In the genomic region with DNA sequence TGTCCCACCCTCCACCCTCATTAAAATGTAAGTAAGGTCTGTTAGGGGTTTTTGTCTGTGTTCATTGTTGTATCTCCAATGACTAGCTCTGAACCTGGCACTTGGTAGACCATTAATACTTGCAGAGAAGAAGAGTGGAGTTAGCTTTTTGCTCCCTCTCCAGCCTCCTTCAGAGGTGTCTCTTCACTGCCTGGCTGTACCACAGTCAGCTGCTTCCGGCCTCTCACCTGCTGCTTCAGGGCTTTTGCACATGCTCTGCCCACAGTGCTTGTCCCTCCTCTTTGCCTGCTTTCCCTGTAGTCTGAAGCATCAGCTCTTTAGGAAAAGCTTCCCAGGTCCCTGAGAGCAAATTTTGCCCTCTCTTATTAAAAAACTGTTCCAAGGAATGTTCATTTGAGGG, we compare ENCODE assay signal across 2 cellular contexts.
TF ChIP-seq lines count a peak whose summit lies in the region.

No MANE protein-coding gene starts in this region.

TF ChIP-seq in HEK293, 187 proteins besides CTCF, POLR2A, EP300 and RAD21:
- TF ChIP-seq, protein P1, sequence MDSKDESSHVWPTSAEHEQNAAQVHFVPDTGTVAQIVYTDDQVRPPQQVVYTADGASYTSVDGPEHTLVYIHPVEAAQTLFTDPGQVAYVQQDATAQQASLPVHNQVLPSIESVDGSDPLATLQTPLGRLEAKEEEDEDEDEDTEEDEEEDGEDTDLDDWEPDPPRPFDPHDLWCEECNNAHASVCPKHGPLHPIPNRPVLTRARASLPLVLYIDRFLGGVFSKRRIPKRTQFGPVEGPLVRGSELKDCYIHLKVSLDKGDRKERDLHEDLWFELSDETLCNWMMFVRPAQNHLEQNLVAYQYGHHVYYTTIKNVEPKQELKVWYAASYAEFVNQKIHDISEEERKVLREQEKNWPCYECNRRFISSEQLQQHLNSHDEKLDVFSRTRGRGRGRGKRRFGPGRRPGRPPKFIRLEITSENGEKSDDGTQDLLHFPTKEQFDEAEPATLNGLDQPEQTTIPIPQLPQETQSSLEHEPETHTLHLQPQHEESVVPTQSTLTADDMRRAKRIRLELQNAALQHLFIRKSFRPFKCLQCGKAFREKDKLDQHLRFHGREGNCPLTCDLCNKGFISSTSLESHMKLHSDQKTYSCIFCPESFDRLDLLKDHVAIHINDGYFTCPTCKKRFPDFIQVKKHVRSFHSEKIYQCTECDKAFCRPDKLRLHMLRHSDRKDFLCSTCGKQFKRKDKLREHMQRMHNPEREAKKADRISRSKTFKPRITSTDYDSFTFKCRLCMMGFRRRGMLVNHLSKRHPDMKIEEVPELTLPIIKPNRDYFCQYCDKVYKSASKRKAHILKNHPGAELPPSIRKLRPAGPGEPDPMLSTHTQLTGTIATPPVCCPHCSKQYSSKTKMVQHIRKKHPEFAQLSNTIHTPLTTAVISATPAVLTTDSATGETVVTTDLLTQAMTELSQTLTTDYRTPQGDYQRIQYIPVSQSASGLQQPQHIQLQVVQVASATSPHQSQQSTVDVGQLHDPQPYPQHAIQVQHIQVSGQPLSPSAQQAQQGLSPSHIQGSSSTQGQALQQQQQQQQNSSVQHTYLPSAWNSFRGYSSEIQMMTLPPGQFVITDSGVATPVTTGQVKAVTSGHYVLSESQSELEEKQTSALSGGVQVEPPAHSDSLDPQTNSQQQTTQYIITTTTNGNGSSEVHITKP (tag by site-specific recombination; IDR thresholded peaks at IDR 0.05) = no peak
- TF ChIP-seq EGR2 (tag by site-specific recombination; IDR thresholded peaks at IDR 0.05; ENCODE audit: low read depth) (no peak), ZNF350 (tag by site-specific recombination; IDR thresholded peaks at IDR 0.05) (no peak), ZNF623 (tag by site-specific recombination; IDR thresholded peaks at IDR 0.05) (0 out of 2 replicates have a peak, but pooled peaks have one; percentile 37)
- TF ChIP-seq, protein P2, sequence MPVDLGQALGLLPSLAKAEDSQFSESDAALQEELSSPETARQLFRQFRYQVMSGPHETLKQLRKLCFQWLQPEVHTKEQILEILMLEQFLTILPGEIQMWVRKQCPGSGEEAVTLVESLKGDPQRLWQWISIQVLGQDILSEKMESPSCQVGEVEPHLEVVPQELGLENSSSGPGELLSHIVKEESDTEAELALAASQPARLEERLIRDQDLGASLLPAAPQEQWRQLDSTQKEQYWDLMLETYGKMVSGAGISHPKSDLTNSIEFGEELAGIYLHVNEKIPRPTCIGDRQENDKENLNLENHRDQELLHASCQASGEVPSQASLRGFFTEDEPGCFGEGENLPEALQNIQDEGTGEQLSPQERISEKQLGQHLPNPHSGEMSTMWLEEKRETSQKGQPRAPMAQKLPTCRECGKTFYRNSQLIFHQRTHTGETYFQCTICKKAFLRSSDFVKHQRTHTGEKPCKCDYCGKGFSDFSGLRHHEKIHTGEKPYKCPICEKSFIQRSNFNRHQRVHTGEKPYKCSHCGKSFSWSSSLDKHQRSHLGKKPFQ (tag by site-specific recombination; IDR thresholded peaks at IDR 0.05) = no peak
- TF ChIP-seq, protein P3, sequence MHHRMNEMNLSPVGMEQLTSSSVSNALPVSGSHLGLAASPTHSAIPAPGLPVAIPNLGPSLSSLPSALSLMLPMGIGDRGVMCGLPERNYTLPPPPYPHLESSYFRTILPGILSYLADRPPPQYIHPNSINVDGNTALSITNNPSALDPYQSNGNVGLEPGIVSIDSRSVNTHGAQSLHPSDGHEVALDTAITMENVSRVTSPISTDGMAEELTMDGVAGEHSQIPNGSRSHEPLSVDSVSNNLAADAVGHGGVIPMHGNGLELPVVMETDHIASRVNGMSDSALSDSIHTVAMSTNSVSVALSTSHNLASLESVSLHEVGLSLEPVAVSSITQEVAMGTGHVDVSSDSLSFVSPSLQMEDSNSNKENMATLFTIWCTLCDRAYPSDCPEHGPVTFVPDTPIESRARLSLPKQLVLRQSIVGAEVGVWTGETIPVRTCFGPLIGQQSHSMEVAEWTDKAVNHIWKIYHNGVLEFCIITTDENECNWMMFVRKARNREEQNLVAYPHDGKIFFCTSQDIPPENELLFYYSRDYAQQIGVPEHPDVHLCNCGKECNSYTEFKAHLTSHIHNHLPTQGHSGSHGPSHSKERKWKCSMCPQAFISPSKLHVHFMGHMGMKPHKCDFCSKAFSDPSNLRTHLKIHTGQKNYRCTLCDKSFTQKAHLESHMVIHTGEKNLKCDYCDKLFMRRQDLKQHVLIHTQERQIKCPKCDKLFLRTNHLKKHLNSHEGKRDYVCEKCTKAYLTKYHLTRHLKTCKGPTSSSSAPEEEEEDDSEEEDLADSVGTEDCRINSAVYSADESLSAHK (tag by site-specific recombination; IDR thresholded peaks at IDR 0.05) = no peak
TF ChIP-seq in HEK293: peak in this region for 1.

TF ChIP-seq in GM12878, 131 proteins besides CTCF, POLR2A, EP300 and RAD21 (continued from another document):
- TF ChIP-seq, protein P4, sequence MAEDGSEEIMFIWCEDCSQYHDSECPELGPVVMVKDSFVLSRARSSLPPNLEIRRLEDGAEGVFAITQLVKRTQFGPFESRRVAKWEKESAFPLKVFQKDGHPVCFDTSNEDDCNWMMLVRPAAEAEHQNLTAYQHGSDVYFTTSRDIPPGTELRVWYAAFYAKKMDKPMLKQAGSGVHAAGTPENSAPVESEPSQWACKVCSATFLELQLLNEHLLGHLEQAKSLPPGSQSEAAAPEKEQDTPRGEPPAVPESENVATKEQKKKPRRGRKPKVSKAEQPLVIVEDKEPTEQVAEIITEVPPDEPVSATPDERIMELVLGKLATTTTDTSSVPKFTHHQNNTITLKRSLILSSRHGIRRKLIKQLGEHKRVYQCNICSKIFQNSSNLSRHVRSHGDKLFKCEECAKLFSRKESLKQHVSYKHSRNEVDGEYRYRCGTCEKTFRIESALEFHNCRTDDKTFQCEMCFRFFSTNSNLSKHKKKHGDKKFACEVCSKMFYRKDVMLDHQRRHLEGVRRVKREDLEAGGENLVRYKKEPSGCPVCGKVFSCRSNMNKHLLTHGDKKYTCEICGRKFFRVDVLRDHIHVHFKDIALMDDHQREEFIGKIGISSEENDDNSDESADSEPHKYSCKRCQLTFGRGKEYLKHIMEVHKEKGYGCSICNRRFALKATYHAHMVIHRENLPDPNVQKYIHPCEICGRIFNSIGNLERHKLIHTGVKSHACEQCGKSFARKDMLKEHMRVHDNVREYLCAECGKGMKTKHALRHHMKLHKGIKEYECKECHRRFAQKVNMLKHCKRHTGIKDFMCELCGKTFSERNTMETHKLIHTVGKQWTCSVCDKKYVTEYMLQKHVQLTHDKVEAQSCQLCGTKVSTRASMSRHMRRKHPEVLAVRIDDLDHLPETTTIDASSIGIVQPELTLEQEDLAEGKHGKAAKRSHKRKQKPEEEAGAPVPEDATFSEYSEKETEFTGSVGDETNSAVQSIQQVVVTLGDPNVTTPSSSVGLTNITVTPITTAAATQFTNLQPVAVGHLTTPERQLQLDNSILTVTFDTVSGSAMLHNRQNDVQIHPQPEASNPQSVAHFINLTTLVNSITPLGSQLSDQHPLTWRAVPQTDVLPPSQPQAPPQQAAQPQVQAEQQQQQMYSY (CRISPR knock-in tag; IDR thresholded peaks at IDR 0.05) = no peak
- TF ChIP-seq MEF2A (IDR thresholded peaks at IDR 0.05; ENCODE audit: insufficient read depth, low read depth, low read length) = no peak
- TF ChIP-seq NR2C1 (IDR thresholded peaks at IDR 0.05) = no peak
- no peak for TF ChIP-seq SREBF2 (IDR thresholded peaks at IDR 0.05; ENCODE audit: low read length)
- no peak for TF ChIP-seq HSF1 (IDR thresholded peaks at IDR 0.05; ENCODE audit: low read depth, low read length)
- TF ChIP-seq POLR2AphosphoS5 (IDR thresholded peaks at IDR 0.05; ENCODE audit: low read length) = no peak
- no peak for TF ChIP-seq EED (IDR thresholded peaks at IDR 0.05; ENCODE audit: low read depth)
- TF ChIP-seq, protein P5, sequence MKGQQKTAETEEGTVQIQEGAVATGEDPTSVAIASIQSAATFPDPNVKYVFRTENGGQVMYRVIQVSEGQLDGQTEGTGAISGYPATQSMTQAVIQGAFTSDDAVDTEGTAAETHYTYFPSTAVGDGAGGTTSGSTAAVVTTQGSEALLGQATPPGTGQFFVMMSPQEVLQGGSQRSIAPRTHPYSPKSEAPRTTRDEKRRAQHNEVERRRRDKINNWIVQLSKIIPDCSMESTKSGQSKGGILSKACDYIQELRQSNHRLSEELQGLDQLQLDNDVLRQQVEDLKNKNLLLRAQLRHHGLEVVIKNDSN (IDR thresholded peaks at IDR 0.05; ENCODE audit: borderline replicate concordance, extremely low read length, insufficient read depth, low read depth, low read length) = no peak
- no peak for TF ChIP-seq BHLHE40 (IDR thresholded peaks at IDR 0.05; ENCODE audit: borderline replicate concordance in 1 of 2, low read depth in 2 of 2, low read length in 1 of 2)
- TF ChIP-seq NFIC (IDR thresholded peaks at IDR 0.05; ENCODE audit: low read depth, low read length) = no peak
